Comparison of ENCODE assay signal across 8 cellular contexts in the genomic region with DNA sequence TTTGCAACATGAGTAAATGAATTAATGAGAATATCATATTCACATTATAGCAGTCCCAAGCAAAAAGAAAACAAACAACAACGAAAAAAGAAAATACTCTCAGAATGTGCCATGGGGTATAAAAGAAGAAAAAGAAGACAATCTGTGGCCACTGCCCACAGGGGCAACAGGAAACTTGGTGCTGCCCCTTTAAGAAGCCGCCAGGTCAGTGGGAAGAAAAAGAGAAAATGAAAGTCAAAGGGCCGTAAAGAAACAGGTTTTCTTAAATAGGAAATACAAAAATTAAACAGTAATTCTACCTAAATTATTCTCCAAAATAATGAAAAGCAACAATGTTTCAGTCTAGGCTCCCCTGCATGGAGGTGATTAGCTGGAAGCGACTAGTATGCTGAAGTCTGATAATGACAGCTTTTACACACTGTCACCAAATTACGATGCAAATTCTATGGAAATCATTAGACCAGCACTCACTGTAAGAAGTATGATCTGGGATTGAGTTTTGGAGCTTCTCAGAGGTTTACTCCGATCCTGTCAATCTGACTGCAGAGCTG. TPM values are rescaled to one million over a fixed set of nuclear protein-coding genes. Genes with fewer than 3 reads are reported as not detected.
A peak's percentile ranks its signal among the peaks of the same experiment; 100 is the strongest.
DNase-seq lines count a peak whose midpoint lies in the region; FAIRE-seq and TF ChIP-seq lines count a peak whose summit lies in the region.

No MANE protein-coding gene starts in this region.

- no peaks in the 10 kb centered on the region for H3K27me3 ChIP-seq in KMS-11 (ENCODE audit: insufficient read depth, low read depth)
- H3K27me3 ChIP-seq in bronchial epithelial cell (ENCODE audit: control insufficient read depth, insufficient read depth, low read length), result no peaks in the 10 kb centered on the region
- no peaks in the 10 kb centered on the region for H3K27me3 ChIP-seq in parathyroid adenoma (ENCODE audit: control insufficient read depth, insufficient read depth, low read length)
- H3K27me3 ChIP-seq in mesendoderm (ENCODE audit: insufficient read depth, low read length, poor library complexity), result no peaks in the 10 kb centered on the region

- FAIRE-seq in bronchial epithelial cell (lab: Jason Lieb, UNC), result no peak

- H3K4ac ChIP-seq in mesendoderm (ENCODE audit: low read depth, low read length), result no peak overlapping the region

- H2AFZ ChIP-seq in KMS-11 (ENCODE audit: low read depth) (peak overlapping the region; percentile 48), parathyroid adenoma (no peak overlapping the region)

- no peak overlapping the region for H2AK5ac ChIP-seq in mesendoderm (ENCODE audit: low read length)

- H3K23ac ChIP-seq in mesendoderm (ENCODE audit: low read length), result no peak overlapping the region

- H3K9me3 Mint-ChIP-seq in activated CD4-positive, alpha-beta T cell treated with anti-CD3 and anti-CD28 coated beads, Interleukin-2, amount 10 ng/mL, durations not matched to agents 24 days and 14 days, result no peaks in the 10 kb centered on the region

- no peak overlapping the region for H4K8ac ChIP-seq in mesendoderm (ENCODE audit: low read depth, low read length)

- H2BK120ac ChIP-seq in mesendoderm (ENCODE audit: low read depth, low read length), result no peak overlapping the region

- intact Hi-C loops in activated CD4-positive, alpha-beta T cell treated with anti-CD3 and anti-CD28 coated beads, Interleukin-2, amount 10 ng/mL, durations not matched to agents 24 days and 14 days (cut with micrococcal nuclease), result no loop called here

- no peak overlapping the region for H2BK5ac ChIP-seq in mesendoderm (ENCODE audit: low read length)

- no peaks in the 10 kb centered on the region for H3K9me3 ChIP-seq in parathyroid adenoma (ENCODE audit: control insufficient read depth, low read length)

- peak overlapping the region; percentile 84 for H3K4me3 Mint-ChIP-seq in activated CD4-positive, alpha-beta T cell treated with anti-CD3 and anti-CD28 coated beads, Interleukin-2, amount 10 ng/mL, durations not matched to agents 24 days and 14 days

- H3K27ac Mint-ChIP-seq in activated CD4-positive, alpha-beta T cell treated with anti-CD3 and anti-CD28 coated beads, Interleukin-2, amount 10 ng/mL, durations not matched to agents 24 days and 14 days, result peak overlapping the region; percentile 73

- no peaks in the 10 kb centered on the region for H3K79me2 ChIP-seq in KMS-11 (ENCODE audit: insufficient read depth, low read depth)
- peaks cover 3% of the 10 kb centered on the region for H3K79me2 ChIP-seq in parathyroid adenoma
- no peaks in the 10 kb centered on the region for H3K79me2 ChIP-seq in mesendoderm (ENCODE audit: control insufficient read depth, insufficient read depth, low read length)

- WGBS in mesendoderm (ENCODE audit: extremely low coverage, insufficient coverage, low lambda C conversion rate), result no CpG with 5 or more reads among the region's 6 CpGs

- no peak for TF ChIP-seq CTCF in KMS-11 (conservative IDR thresholded peaks at IDR 0.05; ENCODE audit: low read depth, low read length)
- no peak for TF ChIP-seq CTCF in bronchial epithelial cell (IDR thresholded peaks at IDR 0.05; ENCODE audit: insufficient read depth, low read length, severe bottlenecking)
- TF ChIP-seq CTCF in parathyroid adenoma (IDR thresholded peaks at IDR 0.05), result no peak

- H3K27me3 Mint-ChIP-seq in activated CD4-positive, alpha-beta T cell treated with anti-CD3 and anti-CD28 coated beads, Interleukin-2, amount 10 ng/mL, durations not matched to agents 24 days and 14 days, result no peaks in the 10 kb centered on the region

- H3K4me1 ChIP-seq in KMS-11 (ENCODE audit: low read depth, poor library complexity, severe bottlenecking), result peaks cover 14% of the 10 kb centered on the region
- H3K4me1 ChIP-seq in parathyroid adenoma, result no peaks in the 10 kb centered on the region
- peaks cover 5% of the 10 kb centered on the region for H3K4me1 ChIP-seq in mesendoderm (ENCODE audit: control insufficient read depth, low read depth, low read length)

- H3K4me2 ChIP-seq in KMS-11, result peak overlapping the region; percentile 67
- no peak overlapping the region for H3K4me2 ChIP-seq in parathyroid adenoma (ENCODE audit: low read length)
- H3K4me2 ChIP-seq in mesendoderm (ENCODE audit: low read length), result no peak overlapping the region

- DNase-seq in activated CD4-positive, alpha-beta T cell treated with anti-CD3 and anti-CD28 coated beads, Interleukin-2, amount 10 ng/mL, durations not matched to agents 24 days and 14 days, result peak; percentile 66
- DNase-seq in activated CD4-positive, alpha-beta T cell treated with anti-CD3 and anti-CD28 coated beads for 48 hours, result no peak
- DNase-seq in bronchial epithelial cell (ENCODE audit: low read depth) (no peak), SHP77 treated with DMSO at 0.1 percent for 48 hours (lab: John Stamatoyannopoulos, UW) (no peak), mesendoderm (no peak)
- DNase-seq in stimulated activated CD4-positive, alpha-beta T cell treated with anti-CD3 and anti-CD28 coated beads, Interleukin-4, amount 100 ng/mL, for 24 hours, result no peak

- peak overlapping the region; percentile 58; the same call in 1 of the 2 replicates for H3K9ac ChIP-seq in KMS-11
- no peak overlapping the region for H3K9ac ChIP-seq in parathyroid adenoma
- no peak overlapping the region for H3K9ac ChIP-seq in mesendoderm (ENCODE audit: low read length)

- H3K79me1 ChIP-seq in mesendoderm (ENCODE audit: low read length), result no peaks in the 10 kb centered on the region

- H3K36me3 ChIP-seq in KMS-11 (ENCODE audit: insufficient read depth) (no peaks in the 10 kb centered on the region), bronchial epithelial cell (ENCODE audit: control insufficient read depth, insufficient read depth, low read length) (no peaks in the 10 kb centered on the region), parathyroid adenoma (ENCODE audit: control insufficient read depth, insufficient read depth, low read length) (no peaks in the 10 kb centered on the region), mesendoderm (ENCODE audit: control insufficient read depth, insufficient read depth, low read length) (no peaks in the 10 kb centered on the region)

- H3K27ac ChIP-seq in KMS-11 (peak overlapping the region; percentile 9; the same call in 1 of the 2 replicates), parathyroid adenoma (no peak overlapping the region), mesendoderm (ENCODE audit: low read depth, low read length) (no peak overlapping the region)

- H3K56ac ChIP-seq in mesendoderm (ENCODE audit: low read length), result no peak overlapping the region

- H3K4me3 ChIP-seq in KMS-11 (IDR thresholded peaks at IDR 0.05; ENCODE audit: insufficient read depth, low read depth, low read length) (no peak overlapping the region), bronchial epithelial cell (ENCODE audit: low read depth, low read length) (peak overlapping the region; percentile 30), parathyroid adenoma (ENCODE audit: low read depth, low read length) (peak overlapping the region; percentile 32), mesendoderm (ENCODE audit: low read length) (no peak overlapping the region)

- H2BK15ac ChIP-seq in mesendoderm (replicated peaks; ENCODE audit: low read depth), result no peak overlapping the region

- no peak overlapping the region for H4K5ac ChIP-seq in mesendoderm (ENCODE audit: low read length)

- H3K18ac ChIP-seq in mesendoderm (ENCODE audit: low read length), result no peak overlapping the region

- peaks cover 23% of the 10 kb centered on the region for H3K4me1 Mint-ChIP-seq in activated CD4-positive, alpha-beta T cell treated with anti-CD3 and anti-CD28 coated beads, Interleukin-2, amount 10 ng/mL, durations not matched to agents 24 days and 14 days

- no peaks in the 10 kb centered on the region for H4K20me1 ChIP-seq in KMS-11 (ENCODE audit: insufficient read depth)

- H3K36me3 Mint-ChIP-seq in activated CD4-positive, alpha-beta T cell treated with anti-CD3 and anti-CD28 coated beads, Interleukin-2, amount 10 ng/mL, durations not matched to agents 24 days and 14 days (ENCODE audit: low read depth), result no peaks in the 10 kb centered on the region

RNA-seq across cellular contexts. Expression of a gene that starts 23.6 kb away (rescaled TPM):
- 38.2 and 47.4 TPM in 2 replicates for total RNA-seq in activated CD4-positive, alpha-beta T cell treated with anti-CD3 and anti-CD28 coated beads, Interleukin-2, amount 10 ng/mL, durations not matched to agents 24 days and 14 days
- 8.2 and 10.1 TPM in 2 replicates for total RNA-seq in bronchial epithelial cell
- 33.6 TPM for polyA plus RNA-seq in mesendoderm (2013, experiment 1 of 2)
- 34.9 TPM for polyA plus RNA-seq in mesendoderm (2013, experiment 2 of 2)

Comparison
In these comparisons a context has a peak if more than half of its experiments do, and no peak if none do; other contexts are left out.
1. H3K4me3 ChIP-seq: peak in bronchial epithelial cell (single experiment) and parathyroid adenoma (single experiment); none in KMS-11 (single experiment) and mesendoderm (single experiment).